In genomic region chr1:241642593-241642944, GRCh38 we compare ENCODE assay signal across 30 cellular contexts. TPM values are rescaled to one million over a fixed set of nuclear protein-coding genes. Genes with fewer than 3 reads are reported as not detected.
"Had no signal": no experiment of that assay in that cellular context is flagged by ENCODE, and none has a peak within 500 bp of the region (broad histone marks: within the 10 kb centered on the region; RNA-seq: fewer than 3 reads in every experiment).

No MANE protein-coding gene starts in this region.

- H3K4me1 ChIP-seq: breast epithelium had no signal

- FAIRE-seq: endometrium had no signal

- DNase-seq: activated B cell treated with CpG ODN at 0.5 μM for 24 hours; activated CD4-positive, alpha-beta memory T cell treated with anti-CD3 and anti-CD28 coated beads for 36 hours; activated CD4-positive, alpha-beta T cell treated with anti-CD3 and anti-CD28 coated beads for 36 hours; activated effector memory CD4-positive, alpha-beta T cell treated with Interleukin-2 at 50 U/mL for 16 hours; activated naive CD4-positive, alpha-beta T cell treated with anti-CD3 and anti-CD28 coated beads for 36 hours; activated naive CD8-positive, alpha-beta T cell treated with anti-CD3 and anti-CD28 coated beads, Interleukin-2, amount 10 ng/mL, durations not matched to agents 7 days and 5 days; activated T-cell treated with anti-CD3 and anti-CD28 coated beads, Interleukin-2, amount 50 U/mL, for 48 hours; amniotic stem cell; effector CD4-positive, alpha-beta T cell; foreskin melanocyte; immature natural killer cell; left lung; midbrain; occipital lobe; right lobe of liver; stimulated activated CD4-positive, alpha-beta T cell treated with anti-CD3 and anti-CD28 coated beads, Interleukin-15, amount 100 ng/mL, for 24 hours; stimulated activated CD8-positive, alpha-beta memory T cell treated with anti-CD3 and anti-CD28 coated beads, Interleukin-4, amount 100 ng/mL, for 48 hours; stimulated activated naive B cell treated with anti-CD40 and anti-IgM and Interleukin-4, amounts not matched to agents 10 μg/mL and 1 μg/mL and 100 μg/mL, for 72 hours; T-helper 1 cell; T-helper 9 cell; upper lobe of left lung had no signal

- H3K9me3 Mint-ChIP-seq: dendritic cell treated with granulocyte-macrophage colony-stimulating factor and Interleukin-4, amounts not matched to agents 40 ng/mL and 50 ng/mL, for 4 days had no signal

- H3K27ac ChIP-seq: breast epithelium, left lung, skin epidermis, upper lobe of left lung had no signal

- H3K27me3 ChIP-seq: breast epithelium, left lung, right lobe of liver, upper lobe of left lung had no signal

- H3K36me3 ChIP-seq: breast epithelium, left lung, right lobe of liver, upper lobe of left lung had no signal

- H3K9me3 ChIP-seq: breast epithelium, left lung, right lobe of liver, upper lobe of left lung had no signal

- H3K27me3 Mint-ChIP-seq: activated B cell treated with CpG ODN at 0.5 μM for 24 hours; activated CD4-positive, alpha-beta memory T cell treated with anti-CD3 and anti-CD28 coated beads for 36 hours; activated CD4-positive, alpha-beta T cell treated with anti-CD3 and anti-CD28 coated beads for 36 hours; activated naive CD8-positive, alpha-beta T cell treated with anti-CD3 and anti-CD28 coated beads, Interleukin-2, amount 10 ng/mL, durations not matched to agents 7 days and 5 days; dendritic cell treated with granulocyte-macrophage colony-stimulating factor and Interleukin-4, amounts not matched to agents 40 ng/mL and 50 ng/mL, for 4 days; stimulated activated naive B cell treated with anti-CD40 and anti-IgM and Interleukin-4, amounts not matched to agents 10 μg/mL and 1 μg/mL and 100 μg/mL, for 72 hours had no signal

- H3K4me3 Mint-ChIP-seq: activated B cell treated with CpG ODN at 0.5 μM for 24 hours; activated CD4-positive, alpha-beta memory T cell treated with anti-CD3 and anti-CD28 coated beads for 36 hours; activated CD4-positive, alpha-beta T cell treated with anti-CD3 and anti-CD28 coated beads for 36 hours; activated naive CD4-positive, alpha-beta T cell treated with anti-CD3 and anti-CD28 coated beads for 36 hours; activated naive CD8-positive, alpha-beta T cell treated with anti-CD3 and anti-CD28 coated beads, Interleukin-2, amount 10 ng/mL, durations not matched to agents 7 days and 5 days; dendritic cell treated with granulocyte-macrophage colony-stimulating factor and Interleukin-4, amounts not matched to agents 40 ng/mL and 50 ng/mL, for 4 days; immature natural killer cell; stimulated activated naive B cell treated with anti-CD40 and anti-IgM and Interleukin-4, amounts not matched to agents 10 μg/mL and 1 μg/mL and 100 μg/mL, for 72 hours had no signal

- H3K36me3 Mint-ChIP-seq: activated naive CD8-positive, alpha-beta T cell treated with anti-CD3 and anti-CD28 coated beads, Interleukin-2, amount 10 ng/mL, durations not matched to agents 7 days and 5 days; immature natural killer cell had no signal

- H3K27ac Mint-ChIP-seq: activated B cell treated with CpG ODN at 0.5 μM for 24 hours; activated CD4-positive, alpha-beta memory T cell treated with anti-CD3 and anti-CD28 coated beads for 36 hours; activated CD4-positive, alpha-beta T cell treated with anti-CD3 and anti-CD28 coated beads for 36 hours; activated naive CD4-positive, alpha-beta T cell treated with anti-CD3 and anti-CD28 coated beads for 36 hours; activated naive CD8-positive, alpha-beta T cell treated with anti-CD3 and anti-CD28 coated beads, Interleukin-2, amount 10 ng/mL, durations not matched to agents 7 days and 5 days; dendritic cell treated with granulocyte-macrophage colony-stimulating factor and Interleukin-4, amounts not matched to agents 40 ng/mL and 50 ng/mL, for 4 days; stimulated activated naive B cell treated with anti-CD40 and anti-IgM and Interleukin-4, amounts not matched to agents 10 μg/mL and 1 μg/mL and 100 μg/mL, for 72 hours had no signal

- H3K4me3 ChIP-seq: breast epithelium, left lung, right lobe of liver, skin epidermis, upper lobe of left lung had no signal

RNA-seq across cellular contexts. Expression of gene WDR64, which starts 9.5 kb away (rescaled TPM):
- total RNA-seq: activated CD4-positive, alpha-beta memory T cell treated with anti-CD3 and anti-CD28 coated beads for 36 hours; activated CD4-positive, alpha-beta T cell treated with anti-CD3 and anti-CD28 coated beads for 36 hours; activated naive CD4-positive, alpha-beta T cell treated with anti-CD3 and anti-CD28 coated beads for 36 hours; breast epithelium; kidney epithelial cell; left lung; lung microvascular endothelial cell; myocyte; occipital lobe; temporal lobe had no signal
- polyA plus RNA-seq: esophagus, immature natural killer cell had no signal
